Comparison of ENCODE assay signal across 27 cellular contexts in genomic region chr1:111465754-111466153, GRCh38. TPM values are rescaled to one million over a fixed set of nuclear protein-coding genes. Genes with fewer than 3 reads are reported as not detected.
DNase-seq lines count a peak whose midpoint lies in the region; ATAC-seq, FAIRE-seq and TF ChIP-seq lines count a peak whose summit lies in the region.
"Had no signal": no experiment of that assay in that cellular context is flagged by ENCODE, and none has a peak within 500 bp of the region (broad histone marks: within the 10 kb centered on the region; RNA-seq: fewer than 3 reads in every experiment).

No MANE protein-coding gene starts in this region.

- in situ Hi-C loops in K562 (cut with MboI) (no loop called here), brain microvascular endothelial cell (cut with HindIII; ENCODE audit: low pct_ligation_motif_present, low sequenced_read_pairs) (no loop called here)

- H3K9me3 ChIP-seq in K562 (replicated peaks; ENCODE audit: control insufficient read depth, insufficient read depth, low read depth, low read length), result no peaks in the 10 kb centered on the region
- H3K9me3 ChIP-seq: BE2C, BLaER1 had no signal

- TF ChIP-seq POLR2A in K562 (conservative IDR thresholded peaks at IDR 0.05), result no peak

- CTCF ChIA-PET in K562 (lab: Yijun Ruan, JAX; ENCODE audit: low intra/inter-chr PET ratio), result no interaction called here

- peaks cover 7 to 34% of the 10 kb centered on the region in 2 experiments; a peak in 4 of 5 replicates for H3K4me1 ChIP-seq in K562 (replicated peaks in 1 of 2; ENCODE audit: control insufficient read depth in 2 of 2, insufficient read depth in 2 of 2, low read length in 2 of 2)
- H3K4me1 ChIP-seq: BE2C had no signal

- H3K4me3 Mint-ChIP-seq in stimulated activated memory B cell treated with anti-CD40 and anti-IgM and Interleukin-4, amounts not matched to agents 10 μg/mL and 1 μg/mL and 100 μg/mL, for 72 hours, result no peak overlapping the region
- H3K4me3 Mint-ChIP-seq: CD14-positive monocyte; CD4-positive, CD25-positive, alpha-beta regulatory T cell had no signal

- H3K9me3 Mint-ChIP-seq in stimulated activated memory B cell treated with anti-CD40 and anti-IgM and Interleukin-4, amounts not matched to agents 10 μg/mL and 1 μg/mL and 100 μg/mL, for 72 hours, result no peaks in the 10 kb centered on the region
- H3K9me3 Mint-ChIP-seq: CD14-positive monocyte; CD4-positive, alpha-beta memory T cell; CD4-positive, CD25-positive, alpha-beta regulatory T cell; CD8-positive, alpha-beta memory T cell had no signal

- H3K4me3 ChIP-seq in K562, result no peak overlapping the region
- no peak overlapping the region for H3K4me3 ChIP-seq in brain microvascular endothelial cell (ENCODE audit: low read depth, low read length)
- no peak overlapping the region for H3K4me3 ChIP-seq in dorsolateral prefrontal cortex
- H3K4me3 ChIP-seq: BLaER1 had no signal

- intact Hi-C loops in K562 (cut with micrococcal nuclease) (no loop called here), dorsolateral prefrontal cortex (cut with DNase I) (no loop called here)

- H4K20me1 ChIP-seq in K562 (replicated peaks; ENCODE audit: control insufficient read depth, insufficient read depth, low read length), result no peaks in the 10 kb centered on the region
- H4K20me1 ChIP-seq: BLaER1 had no signal

- TF ChIP-seq CTCF in K562 (IDR thresholded peaks at IDR 0.05 in 2 of 3, conservative IDR thresholded peaks at IDR 0.05 in 1 of 3; ENCODE audit: insufficient read depth in 2 of 3, low read depth in 1 of 3, low read length in 3 of 3) (no peak), brain microvascular endothelial cell (IDR thresholded peaks at IDR 0.05; ENCODE audit: low read depth, low read length, missing control alignments) (no peak), dorsolateral prefrontal cortex (IDR thresholded peaks at IDR 0.05 in 54 of 56, conservative IDR thresholded peaks at IDR 0.05 in 2 of 56; ENCODE audit: low read depth in 1 of 56, partially characterized antibody in 56 of 56) (no peak)

- H3K79me2 ChIP-seq in K562 (ENCODE audit: control insufficient read depth, insufficient read depth, low read length), result no peaks in the 10 kb centered on the region

- no peak overlapping the region for H2AFZ ChIP-seq in K562 (ENCODE audit: low read depth, low read length)

- peak overlapping the region; percentile 3 for H3K27ac Mint-ChIP-seq in stimulated activated memory B cell treated with anti-CD40 and anti-IgM and Interleukin-4, amounts not matched to agents 10 μg/mL and 1 μg/mL and 100 μg/mL, for 72 hours

- POLR2A ChIA-PET in K562 (lab: Yijun Ruan, JAX), result interaction anchor here (0.8 to 1.3 kb wide), 5 partner anchors 11 to 48 kb away, joined by 3 to 6 read pairs (median 4); no protein-coding TSS in a partner anchor

- H3K36me3 Mint-ChIP-seq in stimulated activated memory B cell treated with anti-CD40 and anti-IgM and Interleukin-4, amounts not matched to agents 10 μg/mL and 1 μg/mL and 100 μg/mL, for 72 hours, result peaks cover 44% of the 10 kb centered on the region

- no peaks in the 10 kb centered on the region for H3K27me3 ChIP-seq in K562 (ENCODE audit: control insufficient read depth in 2 of 2, insufficient read depth in 2 of 2, low read length in 2 of 2)
- H3K27me3 ChIP-seq in brain microvascular endothelial cell (replicated peaks), result no peaks in the 10 kb centered on the region
- H3K27me3 ChIP-seq in dorsolateral prefrontal cortex, result no peaks in the 10 kb centered on the region
- H3K27me3 ChIP-seq: BE2C, BLaER1 had no signal

- H3K27me3 Mint-ChIP-seq in stimulated activated memory B cell treated with anti-CD40 and anti-IgM and Interleukin-4, amounts not matched to agents 10 μg/mL and 1 μg/mL and 100 μg/mL, for 72 hours, result no peaks in the 10 kb centered on the region
- H3K27me3 Mint-ChIP-seq: CD4-positive, alpha-beta memory T cell; CD4-positive, CD25-positive, alpha-beta regulatory T cell; CD8-positive, alpha-beta memory T cell had no signal

- no peak overlapping the region for H3K9ac ChIP-seq in K562 (ENCODE audit: insufficient read depth in 1 of 2, low read depth in 2 of 2, low read length in 2 of 2)
- H3K9ac ChIP-seq: BLaER1 had no signal

- WGBS in K562 (ENCODE audit: insufficient coverage, low coverage, missing lambda C conversion rate), result 63% methylated on average over 2 of the region's 2 CpGs

- FAIRE-seq in K562 (lab: Jason Lieb, UNC), result no peak
- FAIRE-seq: GM12891, GM19239 had no signal

- no peak overlapping the region for H3K4me2 ChIP-seq in K562 (ENCODE audit: insufficient read depth, low read length)
- H3K4me2 ChIP-seq: BLaER1 had no signal

- TF ChIP-seq EP300 in K562 (IDR thresholded peaks at IDR 0.05; ENCODE audit: low read length), result no peak

- H3K27ac ChIP-seq in K562 (ENCODE audit: extremely low read depth, low read depth, low read length) (no peak overlapping the region), brain microvascular endothelial cell (no peak overlapping the region), dorsolateral prefrontal cortex (no peak overlapping the region)
- H3K27ac ChIP-seq: BLaER1 had no signal

- BruUV-seq in K562 (replicated peaks; lab: Mats Ljungman, UMichigan), result no TSS peak

- H3K36me3 ChIP-seq in K562 (ENCODE audit: control insufficient read depth, insufficient read depth, low read length) (peaks cover 49% of the 10 kb centered on the region), brain microvascular endothelial cell (replicated peaks) (peaks cover 22% of the 10 kb centered on the region)

- peaks cover 7% of the 10 kb centered on the region for H3K4me1 Mint-ChIP-seq in stimulated activated memory B cell treated with anti-CD40 and anti-IgM and Interleukin-4, amounts not matched to agents 10 μg/mL and 1 μg/mL and 100 μg/mL, for 72 hours

- DNase-seq in K562 (ENCODE audit: extremely low read depth in 1 of 4, low spot score in 3 of 4) (no peak), brain microvascular endothelial cell (no peak), dorsolateral prefrontal cortex (no peak)
- DNase-seq: 8988T; ACHN; BE2C; C1 segment of cervical spinal cord; CD4-positive, alpha-beta memory T cell; CD4-positive, CD25-positive, alpha-beta regulatory T cell; CD8-positive, alpha-beta memory T cell; COR-L47; DMS 273 treated with DMSO at 0.1 percent for 48 hours; DMS153; DMS53; DMS79; DND-41; EL; GDM1 had no signal

- H3K9me1 ChIP-seq in K562 (ENCODE audit: control insufficient read depth, insufficient read depth, low read length), result no peaks in the 10 kb centered on the region

- TF ChIP-seq RAD21 in K562 (CRISPR knock-in tag; conservative IDR thresholded peaks at IDR 0.05 in 1 of 2, IDR thresholded peaks at IDR 0.05 in 1 of 2), result no peak

- no peak for ATAC-seq in K562
- ATAC-seq in stimulated activated memory B cell treated with anti-CD40 and anti-IgM and Interleukin-4, amounts not matched to agents 10 μg/mL and 1 μg/mL and 100 μg/mL, for 72 hours, result no peak

RNA-seq across cellular contexts. Expression of gene C1orf162, which starts 8.0 kb away (rescaled TPM):
- 2.9 and 9.0 TPM in 2 replicates for total RNA-seq in K562 (2011; cell fraction: chromatin; rRNA removed; ENCODE audit: low replicate concordance)
- 1.2 and 3.2 TPM in 2 replicates for total RNA-seq in K562 (2011; cell fraction: nucleolus; rRNA removed)
- total RNA-seq in K562 (2011; cell fraction: nucleoplasm; rRNA removed), result 4.1 and 4.7 TPM in 2 replicates
- total RNA-seq in K562 (2014; rRNA removed) (0.45 and 0.65 TPM in 2 replicates), K562 (2014; rRNA removed; fragmentation: Illumina TruSeq; extraction: Trizol) (0.99 and 1.1 TPM in 2 replicates), K562 (2015; rRNA removed; fragmentation: Illumina TruSeq; extraction: Trizol) (0.90 and 1.3 TPM in 2 replicates), K562 (2021) (0.72 and 1.2 TPM in 2 replicates), dorsolateral prefrontal cortex (10 to 100 TPM in 62 of 120 experiments, 1 to 10 TPM in 58; 3.8 to 34.3 (median 10.2) TPM)
- polyA plus RNA-seq in K562 (2011; rRNA removed) (2.7 and 4.2 TPM in 2 replicates), K562 (2014; fragmentation: Illumina TruSeq; extraction: Trizol) (1.7 and 1.9 TPM in 2 replicates), K562 (2014; fragmentation: Nextera tagmentation; extraction: Ambion mirVana) (under 1 TPM; 0.48 to 0.76 TPM), K562 (2014; rRNA removed) (1.3 and 1.8 TPM in 2 replicates)
- polyA plus RNA-seq in K562 (2011; cell fraction: cytosol; rRNA removed), result 0.91 and 2.6 TPM in 2 replicates
- polyA plus RNA-seq in K562 (2011; cell fraction: nucleus; rRNA removed), result 14.7 and 27.0 TPM in 2 replicates
- 0.95 and 2.6 TPM in 2 replicates for polyA plus RNA-seq in K562 (2012)
- polyA minus RNA-seq in K562 (2011; rRNA and poly(A)+ RNA removed), result 1.2 and 3.8 TPM in 2 replicates
- 1.0 TPM in 1 of 2 replicates, not detected in the other for polyA minus RNA-seq in K562 (2011; cell fraction: cytosol; rRNA and poly(A)+ RNA removed)
- polyA minus RNA-seq in K562 (2011; cell fraction: nucleus; rRNA and poly(A)+ RNA removed), result 2.3 and 4.9 TPM in 2 replicates

RNA-seq across cellular contexts. Expression of gene ATP5PB, which starts 16.5 kb away (rescaled TPM):
- total RNA-seq in K562 (2011; cell fraction: chromatin; rRNA removed; ENCODE audit: low replicate concordance), result 30.9 and 50.4 TPM in 2 replicates
- 36.7 and 51.9 TPM in 2 replicates for total RNA-seq in K562 (2011; cell fraction: nucleolus; rRNA removed)
- 51.1 and 70.5 TPM in 2 replicates for total RNA-seq in K562 (2011; cell fraction: nucleoplasm; rRNA removed)
- total RNA-seq in K562 (2014; rRNA removed) (727 and 890 TPM in 2 replicates), K562 (2014; rRNA removed; fragmentation: Illumina TruSeq; extraction: Trizol) (1,061 and 1,110 TPM in 2 replicates), K562 (2015; rRNA removed; fragmentation: Illumina TruSeq; extraction: Trizol) (1,044 and 1,100 TPM in 2 replicates), K562 (2021) (651 and 736 TPM in 2 replicates), dorsolateral prefrontal cortex (100 to 1,000 TPM; 111 to 247 (median 179) TPM)
- polyA plus RNA-seq in K562 (2011; rRNA removed) (1,020 and 1,271 TPM in 2 replicates), K562 (2014; fragmentation: Illumina TruSeq; extraction: Trizol) (896 and 1,028 TPM in 2 replicates), K562 (2014; fragmentation: Nextera tagmentation; extraction: Ambion mirVana) (1,000 to 10,000 TPM; 2,499 to 2,735 TPM), K562 (2014; rRNA removed) (1,033 and 1,042 TPM in 2 replicates)
- polyA plus RNA-seq in K562 (2011; cell fraction: cytosol; rRNA removed), result 438 and 690 TPM in 2 replicates
- 132 and 238 TPM in 2 replicates for polyA plus RNA-seq in K562 (2011; cell fraction: nucleus; rRNA removed)
- 643 and 784 TPM in 2 replicates for polyA plus RNA-seq in K562 (2012)
- polyA minus RNA-seq in K562 (2011; rRNA and poly(A)+ RNA removed), result 658 and 670 TPM in 2 replicates
- polyA minus RNA-seq in K562 (2011; cell fraction: cytosol; rRNA and poly(A)+ RNA removed), result 238 and 250 TPM in 2 replicates
- 15.9 and 51.3 TPM in 2 replicates for polyA minus RNA-seq in K562 (2011; cell fraction: nucleus; rRNA and poly(A)+ RNA removed)

RNA-seq across cellular contexts. Expression of gene WDR77, which starts 16.7 kb away (rescaled TPM):
- total RNA-seq in K562 (2011; cell fraction: chromatin; rRNA removed; ENCODE audit: low replicate concordance), result 55.5 and 146 TPM in 2 replicates
- 105 and 113 TPM in 2 replicates for total RNA-seq in K562 (2011; cell fraction: nucleolus; rRNA removed)
- total RNA-seq in K562 (2011; cell fraction: nucleoplasm; rRNA removed), result 67.2 and 95.3 TPM in 2 replicates
- total RNA-seq in K562 (2014; rRNA removed) (68.1 and 89.8 TPM in 2 replicates), K562 (2014; rRNA removed; fragmentation: Illumina TruSeq; extraction: Trizol) (72.4 and 78.5 TPM in 2 replicates), K562 (2015; rRNA removed; fragmentation: Illumina TruSeq; extraction: Trizol) (74.2 and 75.3 TPM in 2 replicates), K562 (2021) (92.3 and 94.4 TPM in 2 replicates), dorsolateral prefrontal cortex (10 to 100 TPM; 13.6 to 29.7 (median 21.9) TPM)
- polyA plus RNA-seq in K562 (2011; rRNA removed) (160 and 174 TPM in 2 replicates), K562 (2014; fragmentation: Illumina TruSeq; extraction: Trizol) (101 and 116 TPM in 2 replicates), K562 (2014; fragmentation: Nextera tagmentation; extraction: Ambion mirVana) (10 to 100 TPM; 20.6 to 31.0 TPM), K562 (2014; rRNA removed) (68.3 and 76.3 TPM in 2 replicates)
- polyA plus RNA-seq in K562 (2011; cell fraction: cytosol; rRNA removed), result 141 and 162 TPM in 2 replicates
- 336 and 420 TPM in 2 replicates for polyA plus RNA-seq in K562 (2011; cell fraction: nucleus; rRNA removed)
- 49.8 and 86.5 TPM in 2 replicates for polyA plus RNA-seq in K562 (2012)
- polyA minus RNA-seq in K562 (2011; rRNA and poly(A)+ RNA removed), result 97.4 and 135 TPM in 2 replicates
- 54.2 and 76.3 TPM in 2 replicates for polyA minus RNA-seq in K562 (2011; cell fraction: cytosol; rRNA and poly(A)+ RNA removed)
- polyA minus RNA-seq in K562 (2011; cell fraction: nucleus; rRNA and poly(A)+ RNA removed), result 42.7 and 50.2 TPM in 2 replicates

RNA-seq across cellular contexts. Expression of gene ADORA3, which starts 37.7 kb away (rescaled TPM):
- total RNA-seq in K562 (2011; cell fraction: chromatin; rRNA removed; ENCODE audit: low replicate concordance), result not detected in 2 replicates
- not detected in 2 replicates for total RNA-seq in K562 (2011; cell fraction: nucleolus; rRNA removed)
- not detected in 2 replicates for total RNA-seq in K562 (2011; cell fraction: nucleoplasm; rRNA removed)
- total RNA-seq in K562 (2014; rRNA removed) (0.08 TPM in 1 of 2 replicates, not detected in the other), K562 (2014; rRNA removed; fragmentation: Illumina TruSeq; extraction: Trizol) (0.26 TPM in 1 of 2 replicates, not detected in the other), K562 (2015; rRNA removed; fragmentation: Illumina TruSeq; extraction: Trizol) (0.19 and 0.33 TPM in 2 replicates), K562 (2021) (not detected in 2 replicates), dorsolateral prefrontal cortex (10 to 100 TPM in 39 of 120 experiments, 1 to 10 TPM in 80, under 1 TPM in 1; 0.57 to 20.1 (median 8.2) TPM)
- polyA plus RNA-seq in K562 (2011; rRNA removed) (0.13 and 0.19 TPM in 2 replicates), K562 (2014; fragmentation: Illumina TruSeq; extraction: Trizol) (0.12 TPM in 2 replicates), K562 (2014; fragmentation: Nextera tagmentation; extraction: Ambion mirVana) (under 1 TPM; 0.20 to 0.35 TPM), K562 (2014; rRNA removed) (0.09 TPM in 1 of 2 replicates, not detected in the other)
- polyA plus RNA-seq in K562 (2011; cell fraction: cytosol; rRNA removed), result 0.04 and 0.09 TPM in 2 replicates
- 0.18 TPM in 1 of 2 replicates, not detected in the other for polyA plus RNA-seq in K562 (2011; cell fraction: nucleus; rRNA removed)
- polyA plus RNA-seq in K562 (2012), result 0.43 and 0.48 TPM in 2 replicates
- polyA minus RNA-seq in K562 (2011; rRNA and poly(A)+ RNA removed), result 0.35 TPM in 1 of 2 replicates, not detected in the other
- not detected in 2 replicates for polyA minus RNA-seq in K562 (2011; cell fraction: cytosol; rRNA and poly(A)+ RNA removed)
- polyA minus RNA-seq in K562 (2011; cell fraction: nucleus; rRNA and poly(A)+ RNA removed), result not detected in 2 replicates
- total RNA-seq: A673; CD4-positive, CD25-positive, alpha-beta regulatory T cell; Daoy; G401 had no signal
- polyA plus RNA-seq: AG04450; CD4-positive, CD25-positive, alpha-beta regulatory T cell; CD8-positive, alpha-beta memory T cell had no signal

RNA-seq across cellular contexts. Expression of gene TMIGD3, which starts 37.7 kb away (rescaled TPM):
- total RNA-seq in K562 (2011; cell fraction: chromatin; rRNA removed; ENCODE audit: low replicate concordance), result not detected in 2 replicates
- not detected in 2 replicates for total RNA-seq in K562 (2011; cell fraction: nucleolus; rRNA removed)
- total RNA-seq in K562 (2011; cell fraction: nucleoplasm; rRNA removed), result not detected in 2 replicates
- not detected in 2 replicates for total RNA-seq in K562 (2014; rRNA removed)
- not detected in 2 replicates for total RNA-seq in K562 (2014; rRNA removed; fragmentation: Illumina TruSeq; extraction: Trizol)
- total RNA-seq in K562 (2015; rRNA removed; fragmentation: Illumina TruSeq; extraction: Trizol), result 0.11 TPM in 1 of 2 replicates, not detected in the other
- total RNA-seq in K562 (2021), result 0.13 TPM in 1 of 2 replicates, not detected in the other
- polyA plus RNA-seq in K562 (2011; rRNA removed), result not detected in 2 replicates
- polyA plus RNA-seq in K562 (2011; cell fraction: cytosol; rRNA removed), result not detected in 2 replicates
- not detected in 2 replicates for polyA plus RNA-seq in K562 (2011; cell fraction: nucleus; rRNA removed)
- polyA plus RNA-seq in K562 (2012), result not detected in 2 replicates
- polyA plus RNA-seq in K562 (2014; fragmentation: Illumina TruSeq; extraction: Trizol), result not detected in 2 replicates
- under 1 TPM in 1 of 2 experiments, not detected in 1; 0.11 TPM for polyA plus RNA-seq in K562 (2014; fragmentation: Nextera tagmentation; extraction: Ambion mirVana)
- not detected in 2 replicates for polyA plus RNA-seq in K562 (2014; rRNA removed)
- not detected in 2 replicates for polyA minus RNA-seq in K562 (2011; rRNA and poly(A)+ RNA removed)
- not detected in 2 replicates for polyA minus RNA-seq in K562 (2011; cell fraction: cytosol; rRNA and poly(A)+ RNA removed)
- not detected in 2 replicates for polyA minus RNA-seq in K562 (2011; cell fraction: nucleus; rRNA and poly(A)+ RNA removed)
- total RNA-seq in dorsolateral prefrontal cortex, result 10 to 100 TPM in 97 of 120 experiments, 1 to 10 TPM in 23; 4.3 to 47.2 (median 14.8) TPM
- total RNA-seq: A673; CD4-positive, alpha-beta memory T cell; CD4-positive, CD25-positive, alpha-beta regulatory T cell; Daoy; G401 had no signal
- polyA plus RNA-seq: AG04450; CD4-positive, alpha-beta memory T cell; CD4-positive, CD25-positive, alpha-beta regulatory T cell; CD8-positive, alpha-beta memory T cell had no signal
